2 cellular contexts compared by ENCODE assay signal in the genomic region with DNA sequence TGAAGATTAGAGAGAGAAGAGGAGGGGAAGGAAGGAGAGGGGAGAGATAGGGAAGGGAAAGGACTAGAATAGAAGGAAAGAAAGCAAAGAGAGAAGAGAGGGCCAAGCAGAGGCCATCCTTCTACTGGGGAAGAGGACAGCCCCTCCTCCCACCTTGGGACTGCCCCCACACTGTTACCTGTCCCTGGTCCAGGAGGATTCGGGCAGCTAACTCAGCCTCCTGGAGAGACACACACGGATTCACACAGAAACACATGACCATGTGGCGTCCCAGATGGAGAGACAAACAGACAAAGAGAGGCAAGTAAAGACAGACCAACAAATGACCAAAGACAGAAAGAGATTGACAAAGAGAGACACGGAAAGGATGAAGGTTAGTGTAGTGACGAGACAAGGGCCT.
TF ChIP-seq lines count a peak whose summit lies in the region.

No MANE protein-coding gene starts in this region.

TF ChIP-seq in liver, 16 proteins besides CTCF, POLR2A, EP300 and RAD21 (continued from another document):
- TF ChIP-seq, protein P1, sequence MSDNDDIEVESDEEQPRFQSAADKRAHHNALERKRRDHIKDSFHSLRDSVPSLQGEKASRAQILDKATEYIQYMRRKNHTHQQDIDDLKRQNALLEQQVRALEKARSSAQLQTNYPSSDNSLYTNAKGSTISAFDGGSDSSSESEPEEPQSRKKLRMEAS (IDR thresholded peaks at IDR 0.05): no peak
- TF ChIP-seq YY1 (IDR thresholded peaks at IDR 0.05): no peak
- no peak for TF ChIP-seq FOXA1 (IDR thresholded peaks at IDR 0.05)
- TF ChIP-seq RXRA (IDR thresholded peaks at IDR 0.05): no peak
- TF ChIP-seq SP1 (IDR thresholded peaks at IDR 0.05): no peak
- TF ChIP-seq HNF4A (conservative IDR thresholded peaks at IDR 0.05): no peak
- TF ChIP-seq GABPA (IDR thresholded peaks at IDR 0.05 in 1 of 2, conservative IDR thresholded peaks at IDR 0.05 in 1 of 2): no peak
- no peak for TF ChIP-seq JUND (IDR thresholded peaks at IDR 0.05)

TF ChIP-seq in SK-N-SH treated with all-trans-retinoic acid at 6 μM for 48 hours, 23 proteins besides CTCF, POLR2A, EP300 and RAD21 (continued from another document):
- TF ChIP-seq, protein P2, sequence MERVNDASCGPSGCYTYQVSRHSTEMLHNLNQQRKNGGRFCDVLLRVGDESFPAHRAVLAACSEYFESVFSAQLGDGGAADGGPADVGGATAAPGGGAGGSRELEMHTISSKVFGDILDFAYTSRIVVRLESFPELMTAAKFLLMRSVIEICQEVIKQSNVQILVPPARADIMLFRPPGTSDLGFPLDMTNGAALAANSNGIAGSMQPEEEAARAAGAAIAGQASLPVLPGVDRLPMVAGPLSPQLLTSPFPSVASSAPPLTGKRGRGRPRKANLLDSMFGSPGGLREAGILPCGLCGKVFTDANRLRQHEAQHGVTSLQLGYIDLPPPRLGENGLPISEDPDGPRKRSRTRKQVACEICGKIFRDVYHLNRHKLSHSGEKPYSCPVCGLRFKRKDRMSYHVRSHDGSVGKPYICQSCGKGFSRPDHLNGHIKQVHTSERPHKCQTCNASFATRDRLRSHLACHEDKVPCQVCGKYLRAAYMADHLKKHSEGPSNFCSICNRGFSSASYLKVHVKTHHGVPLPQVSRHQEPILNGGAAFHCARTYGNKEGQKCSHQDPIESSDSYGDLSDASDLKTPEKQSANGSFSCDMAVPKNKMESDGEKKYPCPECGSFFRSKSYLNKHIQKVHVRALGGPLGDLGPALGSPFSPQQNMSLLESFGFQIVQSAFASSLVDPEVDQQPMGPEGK (CRISPR knock-in tag; IDR thresholded peaks at IDR 0.05; ENCODE audit: borderline replicate concordance): no peak
- TF ChIP-seq ZFP3 (CRISPR knock-in tag; IDR thresholded peaks at IDR 0.05): no peak
- TF ChIP-seq ISL1 (CRISPR knock-in tag; IDR thresholded peaks at IDR 0.05): no peak
- TF ChIP-seq ZNF565 (CRISPR knock-in tag; conservative IDR thresholded peaks at IDR 0.05; ENCODE audit: low read depth): no peak
- no peak for TF ChIP-seq TCF4 (CRISPR knock-in tag; IDR thresholded peaks at IDR 0.05; ENCODE audit: borderline replicate concordance)
- no peak for TF ChIP-seq PPARA (CRISPR knock-in tag; IDR thresholded peaks at IDR 0.05; ENCODE audit: borderline replicate concordance)
- no peak for TF ChIP-seq BACH2 (CRISPR knock-in tag; IDR thresholded peaks at IDR 0.05; ENCODE audit: borderline replicate concordance)
- TF ChIP-seq, protein P3, sequence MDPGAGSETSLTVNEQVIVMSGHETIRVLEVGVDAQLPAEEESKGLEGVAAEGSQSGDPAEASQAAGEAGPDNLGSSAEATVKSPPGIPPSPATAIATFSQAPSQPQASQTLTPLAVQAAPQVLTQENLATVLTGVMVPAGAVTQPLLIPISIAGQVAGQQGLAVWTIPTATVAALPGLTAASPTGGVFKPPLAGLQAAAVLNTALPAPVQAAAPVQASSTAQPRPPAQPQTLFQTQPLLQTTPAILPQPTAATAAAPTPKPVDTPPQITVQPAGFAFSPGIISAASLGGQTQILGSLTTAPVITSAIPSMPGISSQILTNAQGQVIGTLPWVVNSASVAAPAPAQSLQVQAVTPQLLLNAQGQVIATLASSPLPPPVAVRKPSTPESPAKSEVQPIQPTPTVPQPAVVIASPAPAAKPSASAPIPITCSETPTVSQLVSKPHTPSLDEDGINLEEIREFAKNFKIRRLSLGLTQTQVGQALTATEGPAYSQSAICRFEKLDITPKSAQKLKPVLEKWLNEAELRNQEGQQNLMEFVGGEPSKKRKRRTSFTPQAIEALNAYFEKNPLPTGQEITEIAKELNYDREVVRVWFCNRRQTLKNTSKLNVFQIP (CRISPR knock-in tag; IDR thresholded peaks at IDR 0.05; ENCODE audit: borderline replicate concordance, low read depth): no peak
- TF ChIP-seq ZFP30 (CRISPR knock-in tag; IDR thresholded peaks at IDR 0.05): no peak
- TF ChIP-seq, protein P4, sequence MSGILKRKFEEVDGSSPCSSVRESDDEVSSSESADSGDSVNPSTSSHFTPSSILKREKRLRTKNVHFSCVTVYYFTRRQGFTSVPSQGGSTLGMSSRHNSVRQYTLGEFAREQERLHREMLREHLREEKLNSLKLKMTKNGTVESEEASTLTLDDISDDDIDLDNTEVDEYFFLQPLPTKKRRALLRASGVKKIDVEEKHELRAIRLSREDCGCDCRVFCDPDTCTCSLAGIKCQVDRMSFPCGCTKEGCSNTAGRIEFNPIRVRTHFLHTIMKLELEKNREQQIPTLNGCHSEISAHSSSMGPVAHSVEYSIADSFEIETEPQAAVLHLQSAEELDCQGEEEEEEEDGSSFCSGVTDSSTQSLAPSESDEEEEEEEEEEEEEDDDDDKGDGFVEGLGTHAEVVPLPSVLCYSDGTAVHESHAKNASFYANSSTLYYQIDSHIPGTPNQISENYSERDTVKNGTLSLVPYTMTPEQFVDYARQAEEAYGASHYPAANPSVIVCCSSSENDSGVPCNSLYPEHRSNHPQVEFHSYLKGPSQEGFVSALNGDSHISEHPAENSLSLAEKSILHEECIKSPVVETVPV (CRISPR knock-in tag; IDR thresholded peaks at IDR 0.05): no peak
- no peak for TF ChIP-seq SNAI2 (CRISPR knock-in tag; IDR thresholded peaks at IDR 0.05)
- no peak for TF ChIP-seq ZC3H10 (CRISPR knock-in tag; IDR thresholded peaks at IDR 0.05)
